In genomic region chr3:58051658-58052261, GRCh38 we compare ENCODE assay signal across 8 cellular contexts. TPM values are rescaled to one million over a fixed set of nuclear protein-coding genes. Genes with fewer than 3 reads are reported as not detected.
DNase-seq lines count a peak whose midpoint lies in the region; ATAC-seq and TF ChIP-seq lines count a peak whose summit lies in the region.
"Not testable (repeated sequence)": the region's sequence is repeated elsewhere in the genome, so short reads cannot be mapped to it uniquely, and the experiment has no call there.

No MANE protein-coding gene starts in this region.

- not testable (repeated sequence) for H3K36me3 ChIP-seq in SK-N-SH (replicated peaks in 1 of 2; ENCODE audit: control insufficient read depth in 1 of 2, insufficient read depth in 2 of 2, low read length in 1 of 2); colonic mucosa; left ventricle myocardium inferior; psoas muscle (ENCODE audit: insufficient read depth in 1 of 2, low read depth in 1 of 2); testis (ENCODE audit: low read depth, missing control alignments)
- H3K36me3 ChIP-seq in mesodermal cell (ENCODE audit: control insufficient read depth, insufficient read depth, low read length): peaks cover 16% of the 10 kb centered on the region

- peaks cover 95% of the 10 kb centered on the region for H3K79me2 ChIP-seq in SK-N-SH (ENCODE audit: insufficient read depth)

- WGBS in SK-N-SH (ENCODE audit: low lambda C conversion rate): 80% methylated on average over 15 of the region's 15 CpGs
- WGBS in mesodermal cell (ENCODE audit: insufficient coverage in 2 of 2), 2 experiments: 89 to 95% methylated on average over 10 of the region's 15 CpGs
- WGBS in psoas muscle, 3 donors: 89 to 91% (median 90%) methylated on average over 15 of the region's 15 CpGs
- 59 to 77% methylated on average over 15 of the region's 15 CpGs for WGBS in testis, 2 donors

- not testable (repeated sequence) for H3K27me3 ChIP-seq in SK-N-SH (ENCODE audit: insufficient read depth); colonic mucosa; left ventricle myocardium inferior (ENCODE audit: low read depth); psoas muscle (ENCODE audit: insufficient read depth in 3 of 3, low read length in 2 of 3); testis

- DNase-seq in HT1080 (ENCODE audit: low read depth): peak; percentile 23
- DNase-seq in SK-N-SH, colonic mucosa, left ventricle myocardium inferior, psoas muscle, testis: not testable (repeated sequence)

- H3K9ac ChIP-seq in SK-N-SH: peak overlapping the region; percentile 2; the same call in 1 of the 2 replicates
- H3K9ac ChIP-seq in colonic mucosa (ENCODE audit: low read depth in 2 of 2, low read length in 2 of 2): not testable (repeated sequence)

- CTCF ChIA-PET in SK-N-SH (lab: Yijun Ruan, JAX): not testable (repeated sequence)

- H3K4me3 ChIP-seq in SK-N-SH (ENCODE audit: low read depth in 2 of 2, low read length in 1 of 2); colonic mucosa; left ventricle myocardium inferior; mesodermal cell (ENCODE audit: extremely low read depth, insufficient read depth, low read length, poor library complexity, severe bottlenecking); psoas muscle; testis: not testable (repeated sequence)

- not testable (repeated sequence) for H3K9me2 ChIP-seq in SK-N-SH

- TF ChIP-seq POLR2A in testis (IDR thresholded peaks at IDR 0.05): not testable (repeated sequence)

- H3K4me2 ChIP-seq in SK-N-SH: peak overlapping the region; percentile 73

- peaks cover 41% of the 10 kb centered on the region for H3F3A ChIP-seq in SK-N-SH (replicated peaks; ENCODE audit: insufficient read depth)

- not testable (repeated sequence) for TF ChIP-seq EP300 in SK-N-SH (IDR thresholded peaks at IDR 0.05; ENCODE audit: borderline replicate concordance in 1 of 2, low read depth in 1 of 2, low read length in 1 of 2)

- intact Hi-C loops in colonic mucosa (cut with DNase I); left ventricle myocardium inferior (cut with micrococcal nuclease); psoas muscle (cut with DNase I); testis (cut with DNase I; ENCODE audit: low total_unique reads): not testable (repeated sequence)

- POLR2A ChIA-PET in SK-N-SH (lab: Yijun Ruan, JAX): not testable (repeated sequence)

- not testable (repeated sequence) for H3K9me3 ChIP-seq in SK-N-SH; colonic mucosa; left ventricle myocardium inferior (replicated peaks); mesodermal cell (ENCODE audit: control insufficient read depth, low read length); psoas muscle; testis

- H3K27ac ChIP-seq in 22Rv1 (0 out of 2 replicates have a peak overlapping the region, but pooled peaks have one; percentile 22), SK-N-SH (ENCODE audit: low read depth in 2 of 2, low read length in 1 of 2) (peak overlapping the region; percentile 78 to 92), colonic mucosa (peak overlapping the region; percentile 22), left ventricle myocardium inferior (replicated peaks) (peak overlapping the region; percentile 69), mesodermal cell (ENCODE audit: low read depth, low read length, severe bottlenecking) (peak overlapping the region; percentile 92), psoas muscle (peak overlapping the region; percentile 30), testis (peak overlapping the region; percentile 60 to 72)

- ATAC-seq in psoas muscle: not testable (repeated sequence)

- not testable (repeated sequence) for H4K20me1 ChIP-seq in SK-N-SH (ENCODE audit: insufficient read depth)

- peaks cover 23 to 34% of the 10 kb centered on the region in 2 experiments for H3K4me1 ChIP-seq in SK-N-SH (ENCODE audit: control insufficient read depth in 1 of 2, insufficient read depth in 2 of 2, low read depth in 1 of 2, low read length in 1 of 2)
- not testable (repeated sequence) for H3K4me1 ChIP-seq in colonic mucosa, psoas muscle
- H3K4me1 ChIP-seq in left ventricle myocardium inferior: peaks cover 67% of the 10 kb centered on the region
- peaks cover 60% of the 10 kb centered on the region for H3K4me1 ChIP-seq in mesodermal cell (ENCODE audit: control insufficient read depth, insufficient read depth, low read length, poor library complexity, severe bottlenecking)
- H3K4me1 ChIP-seq in testis: peaks cover 28% of the 10 kb centered on the region

- H2AFZ ChIP-seq in SK-N-SH (ENCODE audit: low read depth): not testable (repeated sequence)

- not testable (repeated sequence) for TF ChIP-seq RAD21 in SK-N-SH (IDR thresholded peaks at IDR 0.05; ENCODE audit: low read length)

- TF ChIP-seq CTCF in 22Rv1 (IDR thresholded peaks at IDR 0.05); SK-N-SH (IDR thresholded peaks at IDR 0.05); colonic mucosa (IDR thresholded peaks at IDR 0.05); left ventricle myocardium inferior (IDR thresholded peaks at IDR 0.05; ENCODE audit: borderline replicate concordance); psoas muscle (IDR thresholded peaks at IDR 0.05); testis (IDR thresholded peaks at IDR 0.05): not testable (repeated sequence)

RNA-seq across cellular contexts. Expression of gene FLNB, which starts 43.5 kb away (rescaled TPM):
- total RNA-seq in HT1080 (2014; rRNA removed; shearing (Covaris generic)): 126 and 138 TPM in 2 replicates
- polyA plus RNA-seq in HT1080 (2015; cell fraction: cytosol; rRNA removed): 23.9 and 28.8 TPM in 2 replicates
- 927 and 954 TPM in 2 replicates for polyA plus RNA-seq in HT1080 (2015; cell fraction: nucleus; rRNA removed)
- polyA plus RNA-seq in SK-N-SH (2012; rRNA removed) (115 and 127 TPM in 2 replicates), psoas muscle (10 to 100 TPM in 2 of 3 donors, 1 to 10 TPM in 1; 6.4 to 14.7 (median 11.0) TPM), testis (ENCODE audit: insufficient read depth, low read depth, low replicate concordance) (105 TPM)
- polyA plus RNA-seq in SK-N-SH (2012; cell fraction: cytosol; rRNA removed): 44.1 and 52.4 TPM in 2 replicates
- 397 and 536 TPM in 2 replicates for polyA plus RNA-seq in SK-N-SH (2012; cell fraction: nucleus; rRNA removed)
- total RNA-seq in colonic mucosa (100 to 1,000 TPM; 246 to 362 TPM), left ventricle myocardium inferior (34.8 TPM), psoas muscle (10 to 100 TPM; 11.6 to 17.9 (median 15.4) TPM), testis (100 to 1,000 TPM; 166 to 199 TPM)
- polyA plus RNA-seq in mesodermal cell (2013, experiment 1 of 2): 135 TPM
- polyA plus RNA-seq in mesodermal cell (2013, experiment 2 of 2): 103 TPM

Comparison
In these comparisons a context has a peak if more than half of its experiments do, and no peak if none do; other contexts are left out.
1. H3K27ac ChIP-seq: peak in every context shown above with its lines; median percentile 92 in mesodermal cell; 85 in SK-N-SH; 69 in left ventricle myocardium inferior; 66 in testis; 30 in psoas muscle; 22 in 22Rv1; 22 in colonic mucosa.